ENCODE assay signal across 8 cellular contexts in genomic region chr10:90233805-90234204, GRCh38.
DNase-seq lines count a peak whose midpoint lies in the region; TF ChIP-seq lines count a peak whose summit lies in the region.
"Not testable (repeated sequence)": the region's sequence is repeated elsewhere in the genome, so short reads cannot be mapped to it uniquely, and the experiment has no call there.

No MANE protein-coding gene starts in this region.

- DNase-seq in EL (peak; percentile 7), M059J (ENCODE audit: low read depth) (peak; percentile 90), amniotic epithelial cell (ENCODE audit: low read depth) (peak; percentile 59), mammary epithelial cell (peak; percentile 11), fibroblast of villous mesenchyme (ENCODE audit: low read depth) (peak; percentile 54), renal cortical epithelial cell (ENCODE audit: low read depth) (peak; percentile 31)

- intact Hi-C loops in mammary epithelial cell (cut with micrococcal nuclease) = not testable (repeated sequence)

- not testable (repeated sequence) for BruUV-seq in mammary epithelial cell (replicated peaks; lab: Mats Ljungman, UMichigan)

- not testable (repeated sequence) for H2AFZ ChIP-seq in mammary epithelial cell (ENCODE audit: low read depth, low read length)

- H3K4me3 ChIP-seq in HEK293 (ENCODE audit: low read depth, low read length); mammary epithelial cell (replicated peaks in 1 of 3; ENCODE audit: insufficient read depth in 1 of 3, low read depth in 2 of 3, low read length in 3 of 3); fibroblast of villous mesenchyme (ENCODE audit: low read depth, low read length): not testable (repeated sequence)

- H3K9ac ChIP-seq in mammary epithelial cell (ENCODE audit: insufficient read depth, low read length) = not testable (repeated sequence)

- WGBS in mammary epithelial cell (ENCODE audit: low coverage, missing lambda C conversion rate) = 90% methylated on average over 1 of the region's 1 CpG

- in situ Hi-C loops in mammary epithelial cell (cut with MboI; ENCODE audit: low sequenced_read_pairs in 2 of 2) = not testable (repeated sequence)

- H3K4me2 ChIP-seq in mammary epithelial cell (ENCODE audit: insufficient read depth, low read depth, low read length) = not testable (repeated sequence)

- not testable (repeated sequence) for H4K20me1 ChIP-seq in mammary epithelial cell (ENCODE audit: insufficient read depth, low read length)

- not testable (repeated sequence) for H3K36me3 ChIP-seq in HEK293 (ENCODE audit: control insufficient read depth in 2 of 2, insufficient read depth in 1 of 2, low read length in 2 of 2); mammary epithelial cell (ENCODE audit: insufficient read depth, low read length)

- H3K79me2 ChIP-seq in mammary epithelial cell (ENCODE audit: insufficient read depth, low read length) = not testable (repeated sequence)

- peak overlapping the region; percentile 61 for H3K27ac ChIP-seq in 22Rv1
- not testable (repeated sequence) for H3K27ac ChIP-seq in HEK293 (ENCODE audit: extremely low read depth, low read depth, low read length); mammary epithelial cell (ENCODE audit: insufficient read depth, low read depth, low read length)

- dilution Hi-C loops in mammary epithelial cell (cut with HindIII; ENCODE audit: low sequenced_read_pairs) = not testable (repeated sequence)

- CTCF ChIA-PET in HEK293 (lab: Yijun Ruan, JAX); mammary epithelial cell (lab: Charles Lee; ENCODE audit: low non-redundant PET): not testable (repeated sequence)

- POLR2A ChIA-PET in HEK293 (lab: Yijun Ruan, JAX) = not testable (repeated sequence)

- not testable (repeated sequence) for H3K27me3 ChIP-seq in mammary epithelial cell (ENCODE audit: insufficient read depth, low read length)

- H3K9me3 ChIP-seq in HEK293 (ENCODE audit: control insufficient read depth, insufficient read depth, low read depth, low read length); mammary epithelial cell (replicated peaks; ENCODE audit: insufficient read depth, low read length): not testable (repeated sequence)

- TF ChIP-seq CTCF in 22Rv1 (IDR thresholded peaks at IDR 0.05); HEK293 (tag by site-specific recombination; IDR thresholded peaks at IDR 0.05); mammary epithelial cell (conservative IDR thresholded peaks at IDR 0.05 in 1 of 2, IDR thresholded peaks at IDR 0.05 in 1 of 2; ENCODE audit: extremely low read depth in 1 of 2, insufficient read depth in 1 of 2, low read depth in 1 of 2, low read length in 2 of 2); fibroblast of villous mesenchyme (IDR thresholded peaks at IDR 0.05; ENCODE audit: insufficient read depth, low read depth, low read length): not testable (repeated sequence)

- H3K4me1 ChIP-seq in HEK293 (ENCODE audit: control insufficient read depth, insufficient read depth, low read length); mammary epithelial cell (ENCODE audit: insufficient read depth, low read length): not testable (repeated sequence)

TF ChIP-seq in HEK293, 187 proteins besides CTCF, POLR2A, EP300 and RAD21:
- TF ChIP-seq HOXD13 (CRISPR knock-in tag; IDR thresholded peaks at IDR 0.05; ENCODE audit: borderline replicate concordance) (peak; percentile 79; the same call in 1 of the 2 replicates), KLF8 (tag by site-specific recombination; IDR thresholded peaks at IDR 0.05) (peak; percentile 72)

Comparison
In these comparisons a context has a peak if more than half of its experiments do, and no peak if none do; other contexts are left out.
1. DNase-seq: peak in every context shown above with its lines; median percentile 90 in M059J; 59 in amniotic epithelial cell; 54 in fibroblast of villous mesenchyme; 31 in renal cortical epithelial cell; 11 in mammary epithelial cell; 7 in EL.